In the genomic region with DNA sequence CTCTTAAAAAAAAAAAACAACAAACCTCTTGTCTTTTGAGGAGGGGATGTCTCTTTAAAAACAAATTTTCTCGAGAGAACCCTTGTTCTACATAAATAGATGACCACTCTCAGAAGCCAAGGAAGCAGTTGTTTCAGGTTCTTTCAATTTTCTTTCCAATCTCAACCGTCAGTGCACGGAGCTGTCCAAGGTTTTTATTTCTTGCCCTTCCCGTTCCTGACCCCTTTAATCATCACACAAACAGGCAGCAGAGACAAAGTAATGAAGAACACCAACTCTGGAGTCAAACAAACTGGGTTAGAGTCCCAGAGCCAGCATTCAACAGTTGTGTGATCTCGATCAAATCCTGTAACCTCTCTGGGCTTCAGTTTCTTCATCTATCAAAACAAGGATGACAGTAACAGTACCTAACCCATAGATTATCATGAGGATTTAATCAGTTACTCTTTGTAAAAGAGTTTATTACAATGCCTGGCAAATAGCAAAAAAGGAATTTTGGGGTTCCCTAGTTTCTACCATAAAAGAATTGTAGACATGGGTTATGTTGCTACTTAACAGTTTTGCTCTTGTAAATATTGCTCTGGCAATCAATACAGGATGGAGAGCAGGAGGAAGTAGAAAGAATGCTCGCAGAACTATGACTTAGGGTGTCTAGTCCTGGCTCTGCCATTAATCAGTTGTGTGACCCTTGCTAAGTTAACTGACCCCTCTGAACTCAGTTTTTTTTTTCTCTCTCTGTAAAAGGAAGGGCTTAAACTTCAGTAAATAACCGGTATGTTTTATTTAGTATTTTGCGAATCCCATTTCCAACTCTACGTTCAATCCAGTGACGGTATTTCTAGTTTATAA, we compare ENCODE assay signal across 10 cellular contexts. TPM values are rescaled to one million over a fixed set of nuclear protein-coding genes. Genes with fewer than 3 reads are reported as not detected.
DNase-seq lines count a peak whose midpoint lies in the region; FAIRE-seq and TF ChIP-seq lines count a peak whose summit lies in the region.
"Had no signal": no experiment of that assay in that cellular context is flagged by ENCODE, and none has a peak within 500 bp of the region (broad histone marks: within the 10 kb centered on the region; RNA-seq: fewer than 3 reads in every experiment).

No MANE protein-coding gene starts in this region.

- no peaks in the 10 kb centered on the region for H3K36me3 ChIP-seq in HUES6 (ENCODE audit: control insufficient read depth, insufficient read depth, low read length)
- H3K36me3 ChIP-seq in mucosa of stomach (ENCODE audit: control insufficient read depth, insufficient read depth, low read length) = no peaks in the 10 kb centered on the region

- H3K4me1 Mint-ChIP-seq in CD14-positive monocyte (peaks cover 28% of the 10 kb centered on the region), brain (peaks cover 38% of the 10 kb centered on the region)

- no peak for TF ChIP-seq POLR2A in H54 (IDR thresholded peaks at IDR 0.05; ENCODE audit: low read depth, low read length)

- DNase-seq in CD14-positive monocyte (ENCODE audit: low spot score) (no peak), SK-N-DZ (ENCODE audit: low spot score) (no peak), H54 (ENCODE audit: insufficient read length, low spot score) (no peak), DMS79 (lab: John Stamatoyannopoulos, UW) (no peak), HEK293T (ENCODE audit: extremely low spot score) (no peak)
- DNase-seq: activated CD4-positive, CD25-positive, alpha-beta regulatory T cell treated with anti-CD3 and anti-CD28 coated beads, Interleukin-2, amount 50 U/mL, for 72 hours had no signal

- TF ChIP-seq CTCF in CD14-positive monocyte (IDR thresholded peaks at IDR 0.05) (no peak), brain (conservative IDR thresholded peaks at IDR 0.05) (no peak)

- intact Hi-C loops in CD14-positive monocyte (cut with micrococcal nuclease) = loop anchor here (5.0 to 10.0 kb wide), 5 partner anchors 66 to 239 kb away; partner anchors contain the start of gene ZNF131 (in 2 of the 2)

- H3K9ac ChIP-seq in HUES6 (ENCODE audit: low read length) (no peak overlapping the region), mucosa of stomach (ENCODE audit: low read length) (peak overlapping the region; percentile 37)

- POLR2A ChIA-PET in HEK293T (lab: Yijun Ruan, JAX) = interaction anchor here (0.7 to 1.5 kb wide), 3 partner anchors 25 to 293 kb away, joined by 4 to 13 read pairs (median 5); partner anchors contain the start of genes TMEM267 and ZNF131

- H3K27me3 Mint-ChIP-seq in CD14-positive monocyte (ENCODE audit: low read depth in 3 of 3) (peaks cover 33 to 47% (median 42%) of the 10 kb centered on the region in 3 donors), brain (peaks cover 9% of the 10 kb centered on the region)

- H3K9me3 Mint-ChIP-seq in CD14-positive monocyte = peaks cover 1 to 13% (median 8%) of the 10 kb centered on the region in 7 donors
- peaks cover 0 to 6% (median 0%) of the 10 kb centered on the region in 5 experiments for H3K9me3 Mint-ChIP-seq in brain

- H3K27me3 ChIP-seq in HUES6 (ENCODE audit: control insufficient read depth, insufficient read depth, low read length) (peaks cover 44% of the 10 kb centered on the region), mucosa of stomach (ENCODE audit: control insufficient read depth, insufficient read depth, low read length) (peaks cover 2% of the 10 kb centered on the region)

- no peak for FAIRE-seq in H54 (lab: Jason Lieb, UNC)
- FAIRE-seq: islet of Langerhans had no signal

- H3K9me3 ChIP-seq in HUES6 (ENCODE audit: control insufficient read depth, insufficient read depth, low read depth, low read length) (no peaks in the 10 kb centered on the region), mucosa of stomach (ENCODE audit: control insufficient read depth, low read length) (no peaks in the 10 kb centered on the region)

- H3K27ac Mint-ChIP-seq in CD14-positive monocyte (peak overlapping the region in 2 of 7 donors; percentile 45 to 54), brain (peak overlapping the region in 4 of 5 experiments; percentile 0 to 68 (median 37))

- H3K4me3 Mint-ChIP-seq in CD14-positive monocyte = peak overlapping the region; percentile 82 to 90
- peak overlapping the region; percentile 61 to 95 (median 91) for H3K4me3 Mint-ChIP-seq in brain

- CTCF ChIA-PET in HEK293T (lab: Yijun Ruan, JAX) = interaction anchor here (0.6 to 1.4 kb wide), 2 partner anchors 13 to 282 kb away, joined by 3 to 4 read pairs; no protein-coding TSS in a partner anchor

- H3K4me1 ChIP-seq in HUES6 (ENCODE audit: control insufficient read depth, insufficient read depth, low read length) (peaks cover 21% of the 10 kb centered on the region), mucosa of stomach (ENCODE audit: control insufficient read depth, insufficient read depth, low read length) (peaks cover 8% of the 10 kb centered on the region)

- H3K4me3 ChIP-seq in HUES6 (ENCODE audit: low read depth, low read length) (peak overlapping the region; percentile 81), mucosa of stomach (ENCODE audit: low read length) (no peak overlapping the region)

- no peak overlapping the region for H3K27ac ChIP-seq in HUES6 (ENCODE audit: low read depth, low read length)

- peaks cover 0 to 2% of the 10 kb centered on the region in 2 donors for H3K36me3 Mint-ChIP-seq in CD14-positive monocyte
- peaks cover 12% of the 10 kb centered on the region for H3K36me3 Mint-ChIP-seq in brain

TF ChIP-seq in HEK293T, 16 proteins besides CTCF, POLR2A, EP300 and RAD21:
- no peak for TF ChIP-seq ZNF384 (IDR thresholded peaks at IDR 0.05)

RNA-seq across cellular contexts. Expression of gene NIM1K, which starts 1.0 kb away (rescaled TPM):
- polyA plus RNA-seq in CD14-positive monocyte = not detected
- polyA plus RNA-seq in brain (ENCODE audit: insufficient read depth, low read depth, low replicate concordance) = 3.3 TPM
- not detected in 2 replicates for polyA plus RNA-seq in SK-N-DZ (2014; cell fraction: cytosol; rRNA removed)
- polyA plus RNA-seq in SK-N-DZ (2014; cell fraction: nucleus; rRNA removed) = not detected in 2 replicates
